Comparison of ENCODE assay signal across 2 cellular contexts in genomic region chr12:10719482-10719881, GRCh38.
TF ChIP-seq lines count a peak whose summit lies in the region.

No MANE protein-coding gene starts in this region.

TF ChIP-seq in IMR-90, 13 proteins besides CTCF, POLR2A, EP300 and RAD21 (continued from another document):
- TF ChIP-seq MXI1 (IDR thresholded peaks at IDR 0.05; ENCODE audit: borderline replicate concordance, low read depth, low read length) (no peak), MAFK (IDR thresholded peaks at IDR 0.05; ENCODE audit: low read depth, low read length) (no peak), ELK1 (IDR thresholded peaks at IDR 0.05; ENCODE audit: borderline replicate concordance, low read depth, low read length) (no peak), BHLHE40 (IDR thresholded peaks at IDR 0.05; ENCODE audit: low read depth, low read length) (no peak), FOS (IDR thresholded peaks at IDR 0.05; ENCODE audit: low read depth, low read length) (no peak), CEBPB (IDR thresholded peaks at IDR 0.05; ENCODE audit: low read depth, low read length) (no peak), USF2 (IDR thresholded peaks at IDR 0.05; ENCODE audit: low read depth, low read length) (no peak)

TF ChIP-seq in SK-N-SH treated with all-trans-retinoic acid at 6 μM for 48 hours, 23 proteins besides CTCF, POLR2A, EP300 and RAD21 (continued from another document):
- TF ChIP-seq, protein P1, sequence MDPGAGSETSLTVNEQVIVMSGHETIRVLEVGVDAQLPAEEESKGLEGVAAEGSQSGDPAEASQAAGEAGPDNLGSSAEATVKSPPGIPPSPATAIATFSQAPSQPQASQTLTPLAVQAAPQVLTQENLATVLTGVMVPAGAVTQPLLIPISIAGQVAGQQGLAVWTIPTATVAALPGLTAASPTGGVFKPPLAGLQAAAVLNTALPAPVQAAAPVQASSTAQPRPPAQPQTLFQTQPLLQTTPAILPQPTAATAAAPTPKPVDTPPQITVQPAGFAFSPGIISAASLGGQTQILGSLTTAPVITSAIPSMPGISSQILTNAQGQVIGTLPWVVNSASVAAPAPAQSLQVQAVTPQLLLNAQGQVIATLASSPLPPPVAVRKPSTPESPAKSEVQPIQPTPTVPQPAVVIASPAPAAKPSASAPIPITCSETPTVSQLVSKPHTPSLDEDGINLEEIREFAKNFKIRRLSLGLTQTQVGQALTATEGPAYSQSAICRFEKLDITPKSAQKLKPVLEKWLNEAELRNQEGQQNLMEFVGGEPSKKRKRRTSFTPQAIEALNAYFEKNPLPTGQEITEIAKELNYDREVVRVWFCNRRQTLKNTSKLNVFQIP (CRISPR knock-in tag; IDR thresholded peaks at IDR 0.05; ENCODE audit: borderline replicate concordance, low read depth): no peak
- no peak for TF ChIP-seq ZFP3 (CRISPR knock-in tag; IDR thresholded peaks at IDR 0.05)
- no peak for TF ChIP-seq GLIS3 (CRISPR knock-in tag; IDR thresholded peaks at IDR 0.05)
- no peak for TF ChIP-seq OSR1 (CRISPR knock-in tag; IDR thresholded peaks at IDR 0.05)
- no peak for TF ChIP-seq BACH2 (CRISPR knock-in tag; IDR thresholded peaks at IDR 0.05; ENCODE audit: borderline replicate concordance)
- no peak for TF ChIP-seq TOX (CRISPR knock-in tag; IDR thresholded peaks at IDR 0.05; ENCODE audit: borderline replicate concordance)
- no peak for TF ChIP-seq TCF4 (CRISPR knock-in tag; IDR thresholded peaks at IDR 0.05; ENCODE audit: borderline replicate concordance)
TF ChIP-seq in SK-N-SH treated with all-trans-retinoic acid at 6 μM for 48 hours: peak in this region for 0.
